ENCODE assay signal across 24 cellular contexts in genomic region chr2:219350938-219351280, GRCh38. TPM values are rescaled to one million over a fixed set of nuclear protein-coding genes. Genes with fewer than 3 reads are reported as not detected.
DNase-seq lines count a peak whose midpoint lies in the region; ATAC-seq, FAIRE-seq and TF ChIP-seq lines count a peak whose summit lies in the region.
"Had no signal": no experiment of that assay in that cellular context is flagged by ENCODE, and none has a peak within 500 bp of the region (broad histone marks: within the 10 kb centered on the region; RNA-seq: fewer than 3 reads in every experiment).

No MANE protein-coding gene starts in this region.

- TF ChIP-seq POLR2A in IMR-90 (IDR thresholded peaks at IDR 0.05; ENCODE audit: low read depth, low read length) (no peak), H54 (IDR thresholded peaks at IDR 0.05; ENCODE audit: low read depth, low read length) (no peak)

- no peaks in the 10 kb centered on the region for H3K36me3 Mint-ChIP-seq in brain
- H3K36me3 Mint-ChIP-seq: activated CD4-positive, alpha-beta memory T cell treated with anti-CD3 and anti-CD28 coated beads for 36 hours; mesothelial cell of epicardium; stimulated activated naive B cell treated with anti-CD40 and anti-IgM and Interleukin-4, amounts not matched to agents 10 μg/mL and 1 μg/mL and 100 μg/mL, for 72 hours had no signal

- no peak overlapping the region for H2BK5ac ChIP-seq in IMR-90 (ENCODE audit: low read depth, low read length, poor library complexity, severe bottlenecking)

- no peak for FAIRE-seq in H54 (lab: Jason Lieb, UNC)
- FAIRE-seq: islet of Langerhans had no signal

- H3K56ac ChIP-seq in IMR-90 (ENCODE audit: extremely low read depth, insufficient read depth, low read length) = no peak overlapping the region

- H3K9me3 Mint-ChIP-seq in brain = peaks cover 0 to 3% (median 0%) of the 10 kb centered on the region in 5 experiments
- H3K9me3 Mint-ChIP-seq: activated CD4-positive, alpha-beta memory T cell treated with anti-CD3 and anti-CD28 coated beads for 36 hours; activated naive CD4-positive, alpha-beta T cell treated with anti-CD3 and anti-CD28 coated beads, Interleukin-2, amount 50 U/mL, for 24 hours; activated T-cell treated with anti-CD3 and anti-CD28 coated beads, Interleukin-2, amount 50 U/mL, for 24 hours; mesothelial cell of epicardium; stimulated activated naive B cell treated with anti-CD40 and anti-IgM and Interleukin-4, amounts not matched to agents 10 μg/mL and 1 μg/mL and 100 μg/mL, for 72 hours had no signal

- no peaks in the 10 kb centered on the region for H3K36me3 ChIP-seq in IMR-90 (ENCODE audit: control insufficient read depth, insufficient read depth, low read length)
- H3K36me3 ChIP-seq: BLaER1, esophagus squamous epithelium, neutrophil, transverse colon had no signal

- POLR2A ChIA-PET in IMR-90 (lab: Charles Lee; ENCODE audit: unreplicated experiment) = no interaction called here

- H3K4me2 ChIP-seq in IMR-90 (ENCODE audit: low read depth, low read length) = no peak overlapping the region
- H3K4me2 ChIP-seq: BLaER1 had no signal

- peaks cover 26% of the 10 kb centered on the region for H3K27me3 Mint-ChIP-seq in brain

- intact Hi-C loops in IMR-90 (cut with micrococcal nuclease) = no loop called here

- peak overlapping the region in 2 of 5 experiments; percentile 19 to 53 for H3K4me3 Mint-ChIP-seq in brain
- H3K4me3 Mint-ChIP-seq: activated CD4-positive, alpha-beta memory T cell treated with anti-CD3 and anti-CD28 coated beads for 36 hours; activated naive CD4-positive, alpha-beta T cell treated with anti-CD3 and anti-CD28 coated beads, Interleukin-2, amount 50 U/mL, for 24 hours; activated T-cell treated with anti-CD3 and anti-CD28 coated beads, Interleukin-2, amount 50 U/mL, for 24 hours; mesothelial cell of epicardium; stimulated activated naive B cell treated with anti-CD40 and anti-IgM and Interleukin-4, amounts not matched to agents 10 μg/mL and 1 μg/mL and 100 μg/mL, for 72 hours had no signal

- TF ChIP-seq RAD21 in IMR-90 (IDR thresholded peaks at IDR 0.05; ENCODE audit: low read length) = no peak

- CTCF ChIA-PET in IMR-90 (lab: Yijun Ruan, JAX) = interaction anchor here (1.0 kb wide), 1 partner anchor 73 kb away, joined by 3 read pairs; no protein-coding TSS in a partner anchor

- H3K27me3 ChIP-seq in IMR-90 (ENCODE audit: control insufficient read depth, insufficient read depth, low read length) = peaks cover 30% of the 10 kb centered on the region
- H3K27me3 ChIP-seq: BLaER1 had no signal

- H2BK20ac ChIP-seq in IMR-90 (ENCODE audit: low read depth, low read length) = no peak overlapping the region

- H3K9me3 ChIP-seq in IMR-90 (ENCODE audit: control insufficient read depth, insufficient read depth, low read length) = no peaks in the 10 kb centered on the region
- H3K9me3 ChIP-seq: BLaER1, esophagus squamous epithelium, neutrophil, transverse colon had no signal

- peaks cover 33% of the 10 kb centered on the region for H3K4me1 Mint-ChIP-seq in brain
- H3K4me1 Mint-ChIP-seq: activated naive CD4-positive, alpha-beta T cell treated with anti-CD3 and anti-CD28 coated beads, Interleukin-2, amount 50 U/mL, for 24 hours; mesothelial cell of epicardium; stimulated activated naive B cell treated with anti-CD40 and anti-IgM and Interleukin-4, amounts not matched to agents 10 μg/mL and 1 μg/mL and 100 μg/mL, for 72 hours had no signal

- no peak for ATAC-seq in IMR-90 (ENCODE audit: low read depth)
- ATAC-seq in HG03159 (IDR thresholded peaks at IDR 0.05; ENCODE audit: unreplicated experiment) = no peak
- ATAC-seq: stimulated activated naive B cell treated with anti-CD40 and anti-IgM and Interleukin-4, amounts not matched to agents 10 μg/mL and 1 μg/mL and 100 μg/mL, for 72 hours had no signal

- no peaks in the 10 kb centered on the region for H4K20me1 ChIP-seq in IMR-90 (ENCODE audit: insufficient read depth, low read length)
- H4K20me1 ChIP-seq: BLaER1 had no signal

- H3K14ac ChIP-seq in IMR-90 (replicated peaks; ENCODE audit: low read depth, low read length) = no peak overlapping the region; the same call in 1 of the 2 replicates

- no peaks in the 10 kb centered on the region for H3K4me1 ChIP-seq in IMR-90 (ENCODE audit: control insufficient read depth, insufficient read depth, low read length)
- H3K4me1 ChIP-seq: BLaER1, esophagus squamous epithelium, transverse colon had no signal

- H3K9me1 ChIP-seq in IMR-90 (ENCODE audit: insufficient read depth, low read length) = no peaks in the 10 kb centered on the region; the same call in 1 of the 2 replicates

- H3K79me1 ChIP-seq in IMR-90 (ENCODE audit: low read depth in 1 of 2, low read length in 2 of 2) = no peaks in the 10 kb centered on the region

- H3K23ac ChIP-seq in IMR-90 (ENCODE audit: low read depth, low read length) = 0 out of 2 replicates have a peak overlapping the region, but pooled peaks have one; percentile 25

- H3K9ac ChIP-seq in IMR-90 (ENCODE audit: low read depth, low read length) = no peak overlapping the region
- H3K9ac ChIP-seq: BLaER1 had no signal

- H3K27ac Mint-ChIP-seq in brain = peak overlapping the region in 4 of 5 experiments; percentile 25 to 91 (median 64)
- H3K27ac Mint-ChIP-seq: activated CD4-positive, alpha-beta memory T cell treated with anti-CD3 and anti-CD28 coated beads for 36 hours; activated naive CD4-positive, alpha-beta T cell treated with anti-CD3 and anti-CD28 coated beads, Interleukin-2, amount 50 U/mL, for 24 hours; activated T-cell treated with anti-CD3 and anti-CD28 coated beads, Interleukin-2, amount 50 U/mL, for 24 hours; mesothelial cell of epicardium; stimulated activated naive B cell treated with anti-CD40 and anti-IgM and Interleukin-4, amounts not matched to agents 10 μg/mL and 1 μg/mL and 100 μg/mL, for 72 hours had no signal

- in situ Hi-C loops in IMR-90 (cut with MboI; ENCODE audit: low sequenced_read_pairs) = no loop called here

- no CpG with 5 or more reads among the region's 3 CpGs for WGBS in IMR-90 (ENCODE audit: extremely low coverage in 2 of 2, insufficient read length in 1 of 2), 2 experiments

- H2AK5ac ChIP-seq in IMR-90 (ENCODE audit: low read depth, low read length) = no peak overlapping the region

- no peak overlapping the region for H2AK9ac ChIP-seq in IMR-90 (replicated peaks; ENCODE audit: low read depth, low read length, poor library complexity)

- H2BK15ac ChIP-seq in IMR-90 (ENCODE audit: low read depth, low read length) = no peak overlapping the region

- dilution Hi-C loops in IMR-90 (cut with HindIII; ENCODE audit: low sequenced_read_pairs, unreplicated experiment) = no loop called here

- no peak overlapping the region for H4K5ac ChIP-seq in IMR-90 (ENCODE audit: low read depth, low read length)

- H2AFZ ChIP-seq in IMR-90 (replicated peaks; ENCODE audit: low read length, poor library complexity) = peak overlapping the region; percentile 56

- H4K8ac ChIP-seq in IMR-90 (ENCODE audit: low read depth in 2 of 2, low read length in 2 of 2) = peak overlapping the region in 1 of 2 experiments; percentile 20; a peak in 1 of 4 replicates

- TF ChIP-seq CTCF in IMR-90 (conservative IDR thresholded peaks at IDR 0.05; ENCODE audit: low read depth, low read length) = no peak
- no peak for TF ChIP-seq CTCF in brain (conservative IDR thresholded peaks at IDR 0.05)

- BruUV-seq in IMR-90 (replicated peaks; lab: Mats Ljungman, UMichigan) = no TSS peak

- no peak overlapping the region for H4K91ac ChIP-seq in IMR-90 (ENCODE audit: insufficient read depth, low read depth, low read length)

- no peak overlapping the region; the same call in 1 of the 2 replicates for H3K27ac ChIP-seq in IMR-90 (ENCODE audit: insufficient read depth, low read length)
- H3K27ac ChIP-seq: BLaER1, dorsolateral prefrontal cortex, esophagus squamous epithelium, neutrophil, transverse colon, VCaP had no signal

- no peak overlapping the region for H3K4me3 ChIP-seq in IMR-90 (ENCODE audit: insufficient read depth, low read depth, low read length)
- H3K4me3 ChIP-seq: BLaER1, dorsolateral prefrontal cortex, esophagus squamous epithelium, transverse colon had no signal

- no peak overlapping the region for H2BK120ac ChIP-seq in IMR-90 (ENCODE audit: low read depth, low read length)

- H3K18ac ChIP-seq in IMR-90 (ENCODE audit: low read depth, low read length) = no peak overlapping the region

- peak; percentile 9 for DNase-seq in EL
- peak; percentile 38 for DNase-seq in IMR-90
- peak; percentile 47 for DNase-seq in mesenteric fat pad (ENCODE audit: low spot score)
- no peak for DNase-seq in stimulated activated CD4-positive, alpha-beta T cell treated with anti-CD3 and anti-CD28 coated beads, Interleukin-1b, Interleukin-23, amount 100 ng/mL, for 48 hours
- no peak for DNase-seq in H54 (ENCODE audit: insufficient read length, low spot score)
- DNase-seq in putamen (ENCODE audit: low spot score) = no peak
- DNase-seq: activated CD4-positive, alpha-beta memory T cell treated with anti-CD3 and anti-CD28 coated beads for 36 hours; activated T-cell treated with anti-CD3 and anti-CD28 coated beads, Interleukin-2, amount 50 U/mL, for 24 hours; dorsolateral prefrontal cortex; esophagus squamous epithelium; head of caudate nucleus; NCI-H2081 treated with DMSO at 0.1 percent for 48 hours; stimulated activated CD4-positive, alpha-beta T cell treated with anti-CD3 and anti-CD28 coated beads, Interleukin-12 subunit alpha, Interleukin-12 subunit beta, amount 100 ng/mL, for 4 hours; stimulated activated naive B cell treated with anti-CD40 and anti-IgM and Interleukin-4, amounts not matched to agents 10 μg/mL and 1 μg/mL and 100 μg/mL, for 72 hours; transverse colon had no signal

- no peak overlapping the region for H3K4ac ChIP-seq in IMR-90 (ENCODE audit: low read depth, low read length)

TF ChIP-seq in IMR-90, 13 proteins besides CTCF, POLR2A, EP300 and RAD21 (continues in another document):
- no peak for TF ChIP-seq MXI1 (IDR thresholded peaks at IDR 0.05; ENCODE audit: borderline replicate concordance, low read depth, low read length)

RNA-seq across cellular contexts. Expression of gene RESP18, which starts 18.4 kb away (rescaled TPM):
- total RNA-seq in IMR-90 (2012; rRNA removed) (not detected in 2 replicates), mesenteric fat pad (not detected)
- polyA plus RNA-seq in IMR-90 (2012; rRNA removed) (not detected in 2 replicates), brain (ENCODE audit: insufficient read depth, low read depth, low replicate concordance) (not detected)
- not detected in 2 replicates for polyA plus RNA-seq in IMR-90 (2012; cell fraction: cytosol; rRNA removed)
- polyA plus RNA-seq in IMR-90 (2012; cell fraction: nucleus; rRNA removed; ENCODE audit: low replicate concordance) = not detected in 2 replicates
- total RNA-seq: activated CD4-positive, alpha-beta memory T cell treated with anti-CD3 and anti-CD28 coated beads for 36 hours; esophagus squamous epithelium; mesothelial cell of epicardium; renal cortical epithelial cell; transverse colon had no signal

RNA-seq across cellular contexts. Expression of gene DNPEP, which starts 36.8 kb away (rescaled TPM):
- total RNA-seq in IMR-90 (2012; rRNA removed) = 74.7 and 89.4 TPM in 2 replicates
- polyA plus RNA-seq in IMR-90 (2012; rRNA removed) = 74.2 and 75.1 TPM in 2 replicates
- polyA plus RNA-seq in IMR-90 (2012; cell fraction: cytosol; rRNA removed) = 40.9 and 81.3 TPM in 2 replicates
- polyA plus RNA-seq in IMR-90 (2012; cell fraction: nucleus; rRNA removed; ENCODE audit: low replicate concordance) = 134 and 230 TPM in 2 replicates
- polyA plus RNA-seq in brain (ENCODE audit: insufficient read depth, low read depth, low replicate concordance) = 43.5 TPM
- 78.6 TPM for total RNA-seq in mesenteric fat pad

RNA-seq across cellular contexts. Expression of gene PTPRN, which starts 41.7 kb away (rescaled TPM):
- 4.4 and 5.2 TPM in 2 replicates for total RNA-seq in IMR-90 (2012; rRNA removed)
- polyA plus RNA-seq in IMR-90 (2012; rRNA removed) = 21.4 and 22.0 TPM in 2 replicates
- 16.3 and 28.2 TPM in 2 replicates for polyA plus RNA-seq in IMR-90 (2012; cell fraction: cytosol; rRNA removed)
- 20.4 and 43.0 TPM in 2 replicates for polyA plus RNA-seq in IMR-90 (2012; cell fraction: nucleus; rRNA removed; ENCODE audit: low replicate concordance)
- polyA plus RNA-seq in brain (ENCODE audit: insufficient read depth, low read depth, low replicate concordance) = 145 TPM
- not detected for total RNA-seq in mesenteric fat pad
- total RNA-seq: esophagus squamous epithelium had no signal

Comparison
In these comparisons a context has a peak if more than half of its experiments do, and no peak if none do; other contexts are left out.
1. DNase-seq: peak in EL (single experiment), IMR-90 (single experiment) and mesenteric fat pad (single experiment); none in stimulated activated CD4-positive, alpha-beta T cell treated with anti-CD3 and anti-CD28 coated beads, Interleukin-1b, Interleukin-23, amount 100 ng/mL, for 48 hours (single experiment), H54 (single experiment) and putamen (single experiment).